Comparison of ENCODE assay signal across 17 cellular contexts in genomic region chr10:112999102-112999501, GRCh38. TPM values are rescaled to one million over a fixed set of nuclear protein-coding genes. Genes with fewer than 3 reads are reported as not detected.
DNase-seq lines count a peak whose midpoint lies in the region; ATAC-seq and TF ChIP-seq lines count a peak whose summit lies in the region.
"Had no signal": no experiment of that assay in that cellular context is flagged by ENCODE, and none has a peak within 500 bp of the region (broad histone marks: within the 10 kb centered on the region; RNA-seq: fewer than 3 reads in every experiment).

No MANE protein-coding gene starts in this region.

- H3K27me3 ChIP-seq in breast epithelium (no peaks in the 10 kb centered on the region), mammary epithelial cell (ENCODE audit: insufficient read depth, low read length) (no peaks in the 10 kb centered on the region), H9 (ENCODE audit: insufficient read depth, low read length) (no peaks in the 10 kb centered on the region), hepatocyte (no peaks in the 10 kb centered on the region)

- peak overlapping the region; percentile 82 to 83 for H3K27ac ChIP-seq in breast epithelium
- H3K27ac ChIP-seq in mammary epithelial cell (ENCODE audit: insufficient read depth, low read depth, low read length), result no peak overlapping the region
- H3K27ac ChIP-seq in H9 (ENCODE audit: insufficient read length, low read depth, low read length), result no peak overlapping the region
- H3K27ac ChIP-seq in hepatocyte, result peak overlapping the region; percentile 72
- H3K27ac ChIP-seq: BLaER1 treated with 17β-estradiol and CSF1 and Interleukin-3, amounts not matched to agents 10 nM and 100 nM had no signal

- no peaks in the 10 kb centered on the region for H4K20me1 ChIP-seq in mammary epithelial cell (ENCODE audit: insufficient read depth, low read length)
- no peaks in the 10 kb centered on the region for H4K20me1 ChIP-seq in H9 (ENCODE audit: control insufficient read depth, insufficient read depth, insufficient read length)
- peaks cover 96% of the 10 kb centered on the region for H4K20me1 ChIP-seq in hepatocyte (ENCODE audit: insufficient read depth, poor library complexity, severe bottlenecking)

- CTCF ChIA-PET in mammary epithelial cell (lab: Charles Lee; ENCODE audit: low non-redundant PET), result no interaction called here

- H3K23me2 ChIP-seq in H9 (ENCODE audit: insufficient read length, low read depth, low read length, poor library complexity, severe bottlenecking), result no peaks in the 10 kb centered on the region

- peaks cover 7 to 10% of the 10 kb centered on the region in 2 donors for H3K4me1 ChIP-seq in breast epithelium
- peaks cover 13% of the 10 kb centered on the region for H3K4me1 ChIP-seq in mammary epithelial cell (ENCODE audit: insufficient read depth, low read length)
- peaks cover 7% of the 10 kb centered on the region; the same call in 1 of the 2 replicates for H3K4me1 ChIP-seq in H9 (ENCODE audit: insufficient read depth, low read length)
- H3K4me1 ChIP-seq in hepatocyte (ENCODE audit: insufficient read depth), result peaks cover 35% of the 10 kb centered on the region

- no peak for DNase-seq in breast epithelium (ENCODE audit: low spot score in 2 of 2)
- DNase-seq in mammary epithelial cell, result no peak
- no peak for DNase-seq in H9
- no peak for DNase-seq in hepatocyte (ENCODE audit: low spot score)
- no peak for DNase-seq in progenitor cell of endocrine pancreas (ENCODE audit: low spot score, unreplicated experiment)
- no peak for DNase-seq in KBM-7
- DNase-seq: 8988T; Calu3; CD8-positive, alpha-beta T cell; DMS79 treated with DMSO at 0.1 percent for 48 hours; GF-D8; HCEC 1CT; HFFc6 had no signal

- no peaks in the 10 kb centered on the region for H3K9me2 ChIP-seq in hepatocyte (replicated peaks; ENCODE audit: insufficient read depth)

- H3K4me3 Mint-ChIP-seq in H9 (no peak overlapping the region), progenitor cell of endocrine pancreas (ENCODE audit: low read depth) (no peak overlapping the region)
- H3K4me3 Mint-ChIP-seq: B cell; CD8-positive, alpha-beta T cell; HFFc6 had no signal

- H3K79me2 ChIP-seq in mammary epithelial cell (ENCODE audit: insufficient read depth, low read length) (peaks cover 88% of the 10 kb centered on the region), H9 (ENCODE audit: insufficient read depth, low read length) (peaks cover 51% of the 10 kb centered on the region), hepatocyte (peaks cover 98% of the 10 kb centered on the region)

- no peak overlapping the region for H3K9ac ChIP-seq in mammary epithelial cell (ENCODE audit: insufficient read depth, low read length)
- no peak overlapping the region for H3K9ac ChIP-seq in H9 (ENCODE audit: extremely low read depth, insufficient read length, low read length)
- H3K9ac ChIP-seq: BLaER1 treated with 17β-estradiol and CSF1 and Interleukin-3, amounts not matched to agents 10 nM and 100 nM had no signal

- no peak overlapping the region for H3K14ac ChIP-seq in H9 (ENCODE audit: insufficient read depth, low read length)

- H3K18ac ChIP-seq in H9 (ENCODE audit: insufficient read length, low read depth, low read length), result no peak overlapping the region

- H3K4me1 Mint-ChIP-seq in H9 (peaks cover 65 to 71% of the 10 kb centered on the region in 2 experiments), progenitor cell of endocrine pancreas (ENCODE audit: low read depth) (peaks cover 52% of the 10 kb centered on the region)
- H3K4me1 Mint-ChIP-seq: B cell had no signal

- H3K9me3 Mint-ChIP-seq in H9 (no peaks in the 10 kb centered on the region), progenitor cell of endocrine pancreas (ENCODE audit: low read depth) (no peaks in the 10 kb centered on the region)
- H3K9me3 Mint-ChIP-seq: CD8-positive, alpha-beta T cell; HFFc6 had no signal

- H3K4me2 ChIP-seq in mammary epithelial cell (ENCODE audit: insufficient read depth, low read depth, low read length) (no peak overlapping the region), H9 (ENCODE audit: insufficient read depth, insufficient read length, low read length) (no peak overlapping the region), hepatocyte (no peak overlapping the region)

- no peak overlapping the region for H3K4ac ChIP-seq in H9 (ENCODE audit: low read depth, low read length)

- no peak for ATAC-seq in HG03095 (IDR thresholded peaks at IDR 0.05; ENCODE audit: unreplicated experiment)
- no peak for ATAC-seq in HG02798 (IDR thresholded peaks at IDR 0.05; ENCODE audit: poor library complexity, unreplicated experiment)
- ATAC-seq: CD8-positive, alpha-beta T cell had no signal

- H2BK5ac ChIP-seq in H9 (ENCODE audit: insufficient read length, low read length), result no peak overlapping the region

- H2AFZ ChIP-seq in mammary epithelial cell (ENCODE audit: low read depth, low read length) (no peak overlapping the region), H9 (ENCODE audit: low read length) (no peak overlapping the region), hepatocyte (no peak overlapping the region)

- BruUV-seq in mammary epithelial cell (replicated peaks; lab: Mats Ljungman, UMichigan), result no TSS peak

- no peak overlapping the region for H4K91ac ChIP-seq in H9 (ENCODE audit: insufficient read length, low read depth, low read length)

- H3K36me3 ChIP-seq in breast epithelium (no peaks in the 10 kb centered on the region), mammary epithelial cell (ENCODE audit: insufficient read depth, low read length) (no peaks in the 10 kb centered on the region), hepatocyte (replicated peaks; ENCODE audit: insufficient read depth, low read depth) (no peaks in the 10 kb centered on the region)

- H3T11ph ChIP-seq in H9 (ENCODE audit: low read length), result no peak overlapping the region

- H3K4me3 ChIP-seq in breast epithelium, result no peak overlapping the region
- no peak overlapping the region for H3K4me3 ChIP-seq in mammary epithelial cell (replicated peaks in 1 of 3; ENCODE audit: insufficient read depth in 1 of 3, low read depth in 2 of 3, low read length in 3 of 3)
- H3K4me3 ChIP-seq in hepatocyte, result no peak overlapping the region
- H3K4me3 ChIP-seq: BLaER1 treated with 17β-estradiol and CSF1 and Interleukin-3, amounts not matched to agents 10 nM and 100 nM had no signal

- H3K36me3 Mint-ChIP-seq in H9 (ENCODE audit: insufficient read depth in 1 of 3, low read depth in 3 of 3) (peaks cover 13 to 49% (median 36%) of the 10 kb centered on the region in 3 experiments; a peak in 6 of 7 replicates), progenitor cell of endocrine pancreas (ENCODE audit: insufficient read depth) (peaks cover 13% of the 10 kb centered on the region)
- H3K36me3 Mint-ChIP-seq: CD8-positive, alpha-beta T cell had no signal

- no peak overlapping the region for H2AK5ac ChIP-seq in H9 (ENCODE audit: insufficient read length, low read length)

- no peak overlapping the region for H2BK120ac ChIP-seq in H9 (ENCODE audit: low read depth, low read length, poor library complexity, severe bottlenecking)

- H2BK12ac ChIP-seq in H9 (ENCODE audit: insufficient read length, low read depth, low read length), result no peak overlapping the region

- no peak for TF ChIP-seq POLR2A in breast epithelium (IDR thresholded peaks at IDR 0.05)

- no peak overlapping the region for H2BK20ac ChIP-seq in H9 (ENCODE audit: low read depth, low read length, poor library complexity, severe bottlenecking)

- H3K56ac ChIP-seq in H9 (ENCODE audit: insufficient read length, low read depth, low read length), result no peak overlapping the region

- H4K5ac ChIP-seq in H9 (ENCODE audit: insufficient read length, low read depth, low read length), result no peak overlapping the region

- in situ Hi-C loops in mammary epithelial cell (cut with MboI; ENCODE audit: low sequenced_read_pairs in 2 of 2), result no loop called here
- in situ Hi-C loops in KBM-7 (cut with MboI; ENCODE audit: low pct_unique_long_range_greater_than_20kb, low sequenced_read_pairs), result no loop called here

- dilution Hi-C loops in mammary epithelial cell (cut with HindIII; ENCODE audit: low sequenced_read_pairs), result loop anchor here (5.0 kb wide), 1 partner anchor 37 kb away; no protein-coding TSS in a partner anchor

- no peak overlapping the region for H2BK15ac ChIP-seq in H9 (ENCODE audit: low read depth, low read length)

- WGBS in mammary epithelial cell (ENCODE audit: low coverage, missing lambda C conversion rate), result 76% methylated on average over 4 of the region's 4 CpGs
- no CpG with 5 or more reads among the region's 4 CpGs for WGBS in H9 (ENCODE audit: extremely low coverage, insufficient read length, low lambda C conversion rate)
- 93% methylated on average over 4 of the region's 4 CpGs for WGBS in hepatocyte (ENCODE audit: low lambda C conversion rate, missing lambda C conversion rate)

- H3K27me3 Mint-ChIP-seq in H9 (ENCODE audit: low read depth), result no peaks in the 10 kb centered on the region
- H3K27me3 Mint-ChIP-seq in progenitor cell of endocrine pancreas, result no peaks in the 10 kb centered on the region

- H4K8ac ChIP-seq in H9 (replicated peaks; ENCODE audit: insufficient read length, low read depth, low read length), result no peak overlapping the region

- H3K79me1 ChIP-seq in H9 (ENCODE audit: insufficient read depth, low read depth, low read length, poor library complexity, severe bottlenecking), result peaks cover 19% of the 10 kb centered on the region

- TF ChIP-seq CTCF in breast epithelium (IDR thresholded peaks at IDR 0.05) (no peak), mammary epithelial cell (conservative IDR thresholded peaks at IDR 0.05 in 1 of 2, IDR thresholded peaks at IDR 0.05 in 1 of 2; ENCODE audit: extremely low read depth in 1 of 2, insufficient read depth in 1 of 2, low read depth in 1 of 2, low read length in 2 of 2) (no peak), H9 (conservative IDR thresholded peaks at IDR 0.05) (no peak), hepatocyte (IDR thresholded peaks at IDR 0.05; ENCODE audit: poor library complexity) (no peak), progenitor cell of endocrine pancreas (IDR thresholded peaks at IDR 0.05; ENCODE audit: unreplicated experiment) (no peak)

- H3K9me3 ChIP-seq in breast epithelium (no peaks in the 10 kb centered on the region), mammary epithelial cell (replicated peaks; ENCODE audit: insufficient read depth, low read length) (no peaks in the 10 kb centered on the region), H9 (ENCODE audit: control insufficient read depth, low read depth, low read length) (no peaks in the 10 kb centered on the region), hepatocyte (ENCODE audit: low read depth) (no peaks in the 10 kb centered on the region)
- H3K9me3 ChIP-seq: BLaER1 treated with 17β-estradiol and CSF1 and Interleukin-3, amounts not matched to agents 10 nM and 100 nM had no signal

- intact Hi-C loops in breast epithelium (cut with DNase I; ENCODE audit: low total_unique reads), result no loop called here
- intact Hi-C loops in mammary epithelial cell (cut with micrococcal nuclease), result no loop called here

- peak overlapping the region; percentile 73 to 96 (median 84); a peak in 4 of 7 replicates for H3K27ac Mint-ChIP-seq in H9
- H3K27ac Mint-ChIP-seq in progenitor cell of endocrine pancreas, result peak overlapping the region; percentile 22
- H3K27ac Mint-ChIP-seq: B cell; CD8-positive, alpha-beta T cell; HFFc6 had no signal

- H3K23ac ChIP-seq in H9 (ENCODE audit: insufficient read length, low read depth, low read length), result no peak overlapping the region

RNA-seq across cellular contexts. Expression of gene TCF7L2, which starts 49.1 kb away (rescaled TPM):
- total RNA-seq in breast epithelium, result 10 to 100 TPM; 33.1 to 44.2 (median 34.1) TPM
- total RNA-seq in mammary epithelial cell, result 10 to 100 TPM in 1 of 2 donors, 1 to 10 TPM in 1; 7.7 to 19.4 TPM
- 3.4 TPM for polyA plus RNA-seq in mammary epithelial cell
- 7.8 TPM for polyA minus RNA-seq in mammary epithelial cell
- total RNA-seq in H9 (2021), result 71.1 and 73.0 TPM in 2 replicates
- 14.8 and 18.7 TPM in 2 replicates for total RNA-seq in hepatocyte
- 28.8 and 34.1 TPM in 2 replicates for polyA plus RNA-seq in hepatocyte
- 103 and 109 TPM in 2 replicates for total RNA-seq in progenitor cell of endocrine pancreas

Comparison
In these comparisons a context has a peak if more than half of its experiments do, and no peak if none do; other contexts are left out.
1. H3K27ac ChIP-seq: peak in breast epithelium (2 of 2) and hepatocyte (single experiment); none in mammary epithelial cell (single experiment) and H9 (single experiment).